18 cellular contexts compared by ENCODE assay signal in the genomic region with DNA sequence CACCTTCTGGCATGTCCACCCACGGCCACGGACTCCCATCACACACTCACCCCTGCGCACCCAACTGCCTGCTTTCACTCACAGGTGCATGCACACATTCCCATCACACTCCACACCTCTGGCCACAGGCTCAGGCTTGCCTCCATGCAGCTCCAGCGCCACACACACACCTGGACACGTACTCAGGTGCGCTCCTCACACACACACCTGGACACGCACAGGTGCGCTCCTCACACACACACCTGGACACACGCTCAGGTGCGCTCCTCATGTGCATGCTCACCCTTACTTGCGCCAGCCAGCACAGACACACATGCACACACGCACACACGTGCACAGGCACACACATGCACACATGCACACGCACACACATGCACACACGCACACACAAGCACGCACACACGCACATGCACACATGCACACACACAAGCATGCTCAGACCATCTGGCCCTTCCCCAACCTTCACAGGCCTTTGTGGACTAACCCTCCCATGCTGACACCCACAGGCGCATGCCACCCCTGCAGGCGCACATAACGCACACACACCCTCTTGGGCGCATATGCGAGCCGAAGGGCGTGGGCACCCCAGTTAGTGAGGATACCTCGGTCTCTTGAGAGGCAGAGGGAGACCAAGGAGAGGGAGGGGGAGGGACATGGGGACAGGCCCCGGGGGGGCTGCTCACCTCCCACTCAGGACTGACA. TPM values are rescaled to one million over a fixed set of nuclear protein-coding genes. Genes with fewer than 3 reads are reported as not detected.
DNase-seq lines count a peak whose midpoint lies in the region; ATAC-seq and TF ChIP-seq lines count a peak whose summit lies in the region.
"Had no signal": no experiment of that assay in that cellular context is flagged by ENCODE, and none has a peak within 500 bp of the region (broad histone marks: within the 10 kb centered on the region; RNA-seq: fewer than 3 reads in every experiment).

No MANE protein-coding gene starts in this region.

- no peaks in the 10 kb centered on the region for H3K27me3 ChIP-seq in aorta (ENCODE audit: control insufficient read depth in 1 of 2, insufficient read depth in 2 of 2, low read length in 1 of 2)

- WGBS in aorta, 2 donors = 85 to 87% methylated on average over 25 to 26 of the region's 26 CpGs

- H3K4me1 ChIP-seq in HEK293 (ENCODE audit: control insufficient read depth, insufficient read depth, low read length) (no peaks in the 10 kb centered on the region), OCI-LY7 (ENCODE audit: insufficient read depth, low read length, poor library complexity, severe bottlenecking) (peaks cover 17% of the 10 kb centered on the region), aorta (ENCODE audit: control insufficient read depth in 1 of 2, insufficient read depth in 2 of 2, low read length in 2 of 2) (no peaks in the 10 kb centered on the region)

- no peaks in the 10 kb centered on the region for H3K9me3 ChIP-seq in HEK293 (ENCODE audit: control insufficient read depth, insufficient read depth, low read depth, low read length)
- H3K9me3 ChIP-seq in OCI-LY7 (ENCODE audit: low read length) = no peaks in the 10 kb centered on the region
- H3K9me3 ChIP-seq in aorta (ENCODE audit: control insufficient read depth, low read length) = peaks cover 1% of the 10 kb centered on the region

- no peaks in the 10 kb centered on the region for H4K20me1 ChIP-seq in OCI-LY7 (ENCODE audit: insufficient read depth, low read length)

- H3K4me1 Mint-ChIP-seq in progenitor cell of endocrine pancreas (ENCODE audit: low read depth) = no peaks in the 10 kb centered on the region

- H3K36me3 ChIP-seq in HEK293 (ENCODE audit: control insufficient read depth in 2 of 2, insufficient read depth in 1 of 2, low read length in 2 of 2) = no peaks in the 10 kb centered on the region
- no peaks in the 10 kb centered on the region for H3K36me3 ChIP-seq in OCI-LY7 (ENCODE audit: insufficient read depth, low read length)
- no peaks in the 10 kb centered on the region for H3K36me3 ChIP-seq in aorta (ENCODE audit: control insufficient read depth in 1 of 2, insufficient read depth in 2 of 2, low read length in 1 of 2)

- CTCF ChIA-PET in HEK293 (lab: Yijun Ruan, JAX) (no interaction called here), OCI-LY7 (lab: Charles Lee; ENCODE audit: unreplicated experiment) (no interaction called here)

- peaks cover 42% of the 10 kb centered on the region for H3K27me3 Mint-ChIP-seq in progenitor cell of endocrine pancreas

- no peak for ATAC-seq in aorta (ENCODE audit: low FRiP score)

- H3K79me2 ChIP-seq in OCI-LY7 (ENCODE audit: insufficient read depth, low read depth, low read length) = no peaks in the 10 kb centered on the region

- H3K4me2 ChIP-seq in OCI-LY7 (ENCODE audit: low read length) = no peak overlapping the region
- H3K4me2 ChIP-seq: KMS-11 had no signal

- H3K4me3 ChIP-seq in HEK293 (ENCODE audit: low read depth, low read length) (no peak overlapping the region), OCI-LY7 (ENCODE audit: low read depth, low read length, poor library complexity, severe bottlenecking) (no peak overlapping the region), aorta (ENCODE audit: low read length in 2 of 2) (no peak overlapping the region)

- H3K9me3 Mint-ChIP-seq in progenitor cell of endocrine pancreas (ENCODE audit: low read depth) = no peaks in the 10 kb centered on the region

- H2AFZ ChIP-seq in OCI-LY7 (ENCODE audit: low read length) = no peak overlapping the region

- no TSS peak for BruUV-seq in OCI-LY7 (replicated peaks; lab: Mats Ljungman, UMichigan)

- no peaks in the 10 kb centered on the region for H3K36me3 Mint-ChIP-seq in progenitor cell of endocrine pancreas (ENCODE audit: insufficient read depth)

- no peak overlapping the region for H3K4me3 Mint-ChIP-seq in progenitor cell of endocrine pancreas (ENCODE audit: low read depth)

- DNase-seq in DMS53 (lab: John Stamatoyannopoulos, UW) = peak; percentile 63
- no peak for DNase-seq in DMS53 treated with DMSO at 0.1 percent for 48 hours (lab: John Stamatoyannopoulos, UW; ENCODE audit: unreplicated experiment)
- no peak for DNase-seq in caudate nucleus (lab: John Stamatoyannopoulos, UW)
- DNase-seq in progenitor cell of endocrine pancreas (ENCODE audit: low spot score, unreplicated experiment) = no peak
- DNase-seq in activated CD4-positive, CD25-positive, alpha-beta regulatory T cell (lab: John Stamatoyannopoulos, UW) = no peak
- DNase-seq in OCI-LY7 (ENCODE audit: low spot score) = no peak
- DNase-seq in aorta = no peak
- DNase-seq: COR-L47, NCI-H1105 treated with DMSO at 0.1 percent for 48 hours, NCI-H187, NCI-H2171 treated with DMSO at 0.1 percent for 48 hours, NCI-H510A, SIG-M5 had no signal

- peak overlapping the region; percentile 83 for H3K27ac Mint-ChIP-seq in progenitor cell of endocrine pancreas

- H3K9me2 ChIP-seq in OCI-LY7 (ENCODE audit: insufficient read depth, low read length) = no peaks in the 10 kb centered on the region

- no peak for TF ChIP-seq CTCF in HEK293 (tag by site-specific recombination; IDR thresholded peaks at IDR 0.05)
- TF ChIP-seq CTCF in progenitor cell of endocrine pancreas (IDR thresholded peaks at IDR 0.05; ENCODE audit: unreplicated experiment) = no peak
- TF ChIP-seq CTCF in OCI-LY7 (conservative IDR thresholded peaks at IDR 0.05; ENCODE audit: low read length) = no peak

- POLR2A ChIA-PET in HEK293 (lab: Yijun Ruan, JAX) (interaction anchor here (0.6 to 1.1 kb wide), 2 partner anchors 12 to 496 kb away, joined by 3 to 4 read pairs; no protein-coding TSS in a partner anchor), OCI-LY7 (lab: Charles Lee) (interaction anchor here (0.6 kb wide), 1 partner anchor 1706 kb away, joined by 3 read pairs; no protein-coding TSS in a partner anchor)

- intact Hi-C loops in OCI-LY7 (cut with micrococcal nuclease; ENCODE audit: unreplicated experiment) (no loop called here), aorta (cut with DNase I) (no loop called here)

- H3K27ac ChIP-seq in HEK293 (ENCODE audit: extremely low read depth, low read depth, low read length) (no peak overlapping the region), caudate nucleus (ENCODE audit: low read depth, low read length) (peak overlapping the region; percentile 14), OCI-LY7 (ENCODE audit: low read depth, low read length, poor library complexity, severe bottlenecking) (no peak overlapping the region), aorta (ENCODE audit: low read depth in 1 of 2, low read length in 2 of 2) (no peak overlapping the region)
- H3K27ac ChIP-seq: 22Rv1, C4-2B, KMS-11 had no signal

TF ChIP-seq in HEK293, 187 proteins besides CTCF, POLR2A, EP300 and RAD21 (continues in another document):
- TF ChIP-seq, protein P1, sequence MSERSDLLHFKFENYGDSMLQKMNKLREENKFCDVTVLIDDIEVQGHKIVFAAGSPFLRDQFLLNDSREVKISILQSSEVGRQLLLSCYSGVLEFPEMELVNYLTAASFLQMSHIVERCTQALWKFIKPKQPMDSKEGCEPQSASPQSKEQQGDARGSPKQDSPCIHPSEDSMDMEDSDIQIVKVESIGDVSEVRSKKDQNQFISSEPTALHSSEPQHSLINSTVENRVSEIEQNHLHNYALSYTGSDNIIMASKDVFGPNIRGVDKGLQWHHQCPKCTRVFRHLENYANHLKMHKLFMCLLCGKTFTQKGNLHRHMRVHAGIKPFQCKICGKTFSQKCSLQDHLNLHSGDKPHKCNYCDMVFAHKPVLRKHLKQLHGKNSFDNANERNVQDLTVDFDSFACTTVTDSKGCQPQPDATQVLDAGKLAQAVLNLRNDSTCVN (tag by site-specific recombination; optimal IDR thresholded peaks at IDR 0.05) = peak; percentile 36
- peak; percentile 59 for TF ChIP-seq ZFHX2 (tag by site-specific recombination; conservative IDR thresholded peaks at IDR 0.05)
- TF ChIP-seq, protein P2, sequence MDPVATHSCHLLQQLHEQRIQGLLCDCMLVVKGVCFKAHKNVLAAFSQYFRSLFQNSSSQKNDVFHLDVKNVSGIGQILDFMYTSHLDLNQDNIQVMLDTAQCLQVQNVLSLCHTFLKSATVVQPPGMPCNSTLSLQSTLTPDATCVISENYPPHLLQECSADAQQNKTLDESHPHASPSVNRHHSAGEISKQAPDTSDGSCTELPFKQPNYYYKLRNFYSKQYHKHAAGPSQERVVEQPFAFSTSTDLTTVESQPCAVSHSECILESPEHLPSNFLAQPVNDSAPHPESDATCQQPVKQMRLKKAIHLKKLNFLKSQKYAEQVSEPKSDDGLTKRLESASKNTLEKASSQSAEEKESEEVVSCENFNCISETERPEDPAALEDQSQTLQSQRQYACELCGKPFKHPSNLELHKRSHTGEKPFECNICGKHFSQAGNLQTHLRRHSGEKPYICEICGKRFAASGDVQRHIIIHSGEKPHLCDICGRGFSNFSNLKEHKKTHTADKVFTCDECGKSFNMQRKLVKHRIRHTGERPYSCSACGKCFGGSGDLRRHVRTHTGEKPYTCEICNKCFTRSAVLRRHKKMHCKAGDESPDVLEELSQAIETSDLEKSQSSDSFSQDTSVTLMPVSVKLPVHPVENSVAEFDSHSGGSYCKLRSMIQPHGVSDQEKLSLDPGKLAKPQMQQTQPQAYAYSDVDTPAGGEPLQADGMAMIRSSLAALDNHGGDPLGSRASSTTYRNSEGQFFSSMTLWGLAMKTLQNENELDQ (tag by site-specific recombination; IDR thresholded peaks at IDR 0.05; ENCODE audit: low read depth) = no peak

RNA-seq across cellular contexts. Expression of a gene that starts 8.3 kb away (rescaled TPM):
- total RNA-seq in progenitor cell of endocrine pancreas = 0.07 and 0.77 TPM in 2 replicates
- 0.06 TPM in 1 of 2 replicates, not detected in the other for total RNA-seq in OCI-LY7 (2014; rRNA removed; shearing (Covaris generic))
- total RNA-seq in OCI-LY7 (2022) = 0.15 and 0.55 TPM in 2 replicates
- not detected for total RNA-seq in aorta
- not detected for polyA plus RNA-seq in aorta

RNA-seq across cellular contexts. Expression of a gene that starts 22.6 kb away (rescaled TPM):
- total RNA-seq in progenitor cell of endocrine pancreas (0.89 and 1.00 TPM in 2 replicates), OCI-LY7 (2022) (not detected in 2 replicates), aorta (not detected)
- total RNA-seq in OCI-LY7 (2014; rRNA removed; shearing (Covaris generic)) = 0.21 TPM in 1 of 2 replicates, not detected in the other
- polyA plus RNA-seq in aorta = not detected
- total RNA-seq: MCF 10A had no signal

RNA-seq across cellular contexts. Expression of a gene that starts 24.6 kb away (rescaled TPM):
- total RNA-seq in progenitor cell of endocrine pancreas (not detected in 2 replicates), OCI-LY7 (2022) (not detected in 2 replicates), aorta (not detected)
- not detected in 2 replicates for total RNA-seq in OCI-LY7 (2014; rRNA removed; shearing (Covaris generic))
- not detected for polyA plus RNA-seq in aorta
- total RNA-seq: MCF 10A had no signal

RNA-seq across cellular contexts. Expression of a gene that starts 32.7 kb away (rescaled TPM):
- total RNA-seq in progenitor cell of endocrine pancreas (39.2 and 48.5 TPM in 2 replicates), OCI-LY7 (2022) (154 TPM in 2 replicates), aorta (100 to 1,000 TPM in 1 of 2 donors, 10 to 100 TPM in 1; 97.4 to 153 TPM)
- total RNA-seq in OCI-LY7 (2014; rRNA removed; shearing (Covaris generic)) = 173 and 182 TPM in 2 replicates
- polyA plus RNA-seq in aorta = 100 to 1,000 TPM in 1 of 2 donors, 10 to 100 TPM in 1; 98.8 to 598 TPM

RNA-seq across cellular contexts. Expression of a gene that starts 41.1 kb away (rescaled TPM):
- total RNA-seq in progenitor cell of endocrine pancreas (73.2 and 74.3 TPM in 2 replicates), OCI-LY7 (2022) (89.6 and 90.4 TPM in 2 replicates), aorta (10 to 100 TPM; 38.7 to 54.0 TPM)
- 34.8 and 38.6 TPM in 2 replicates for total RNA-seq in OCI-LY7 (2014; rRNA removed; shearing (Covaris generic))
- polyA plus RNA-seq in aorta = 10 to 100 TPM; 13.3 to 84.5 TPM
